16 cellular contexts compared by ENCODE assay signal in the genomic region with DNA sequence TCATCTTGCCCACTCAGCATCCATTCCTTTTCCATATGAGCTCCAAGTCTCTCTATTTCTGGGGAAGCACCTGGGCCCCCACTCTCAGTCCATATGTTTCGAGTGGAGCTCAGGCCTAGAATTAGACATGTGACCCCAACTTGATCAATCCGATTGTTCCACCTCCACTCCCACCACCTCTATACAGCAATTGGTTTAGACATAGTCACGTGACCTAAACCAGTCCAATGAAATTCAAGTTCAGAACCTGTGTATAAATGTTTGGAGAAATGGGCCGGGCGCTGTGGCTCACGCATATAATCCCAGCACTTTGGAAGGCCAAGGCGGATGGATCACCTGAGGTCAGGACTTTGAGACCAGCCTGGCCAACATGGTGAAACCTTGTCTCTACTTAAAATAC. TPM values are rescaled to one million over a fixed set of nuclear protein-coding genes. Genes with fewer than 3 reads are reported as not detected.
A peak's percentile ranks its signal among the peaks of the same experiment; 100 is the strongest.
DNase-seq lines count a peak whose midpoint lies in the region; ATAC-seq and TF ChIP-seq lines count a peak whose summit lies in the region.
"Had no signal": no experiment of that assay in that cellular context is flagged by ENCODE, and none has a peak within 500 bp of the region (broad histone marks: within the 10 kb centered on the region; RNA-seq: fewer than 3 reads in every experiment).

No MANE protein-coding gene starts in this region.

- peak overlapping the region; percentile 13; the same call in 1 of the 2 replicates for H3K4me3 Mint-ChIP-seq in HFFc6
- H3K4me3 Mint-ChIP-seq in activated T-helper 2 cell treated with anti-CD3 and anti-CD28 coated beads, Interferon-gamma antibody, Interleukin-2, Interleukin-4, amounts not matched to agents 10 μg/mL and 5 μg/mL and 100 μg/mL, durations not matched to agents 14 hours and 24 hours and 36 hours (ENCODE audit: low read depth) = no peak overlapping the region
- H3K4me3 Mint-ChIP-seq in stimulated activated effector memory CD8-positive, alpha-beta T cell treated with anti-CD3 and anti-CD28 coated beads, Interleukin-12 subunit alpha, Interleukin-12 subunit beta, amount 100 ng/mL, for 72 hours = no peak overlapping the region

- no peaks in the 10 kb centered on the region; the same call in 1 of the 2 replicates for H3K27me3 Mint-ChIP-seq in HFFc6 (ENCODE audit: insufficient read depth)
- no peaks in the 10 kb centered on the region for H3K27me3 Mint-ChIP-seq in activated T-helper 2 cell treated with anti-CD3 and anti-CD28 coated beads, Interferon-gamma antibody, Interleukin-2, Interleukin-4, amounts not matched to agents 10 μg/mL and 5 μg/mL and 100 μg/mL, durations not matched to agents 14 hours and 24 hours and 36 hours (ENCODE audit: low read depth)

- H3K27ac Mint-ChIP-seq in HFFc6 = peak overlapping the region; percentile 82
- peak overlapping the region; percentile 27 for H3K27ac Mint-ChIP-seq in activated T-helper 2 cell treated with anti-CD3 and anti-CD28 coated beads, Interferon-gamma antibody, Interleukin-2, Interleukin-4, amounts not matched to agents 10 μg/mL and 5 μg/mL and 100 μg/mL, durations not matched to agents 14 hours and 24 hours and 36 hours
- peak overlapping the region; percentile 69 for H3K27ac Mint-ChIP-seq in stimulated activated effector memory CD8-positive, alpha-beta T cell treated with anti-CD3 and anti-CD28 coated beads, Interleukin-12 subunit alpha, Interleukin-12 subunit beta, amount 100 ng/mL, for 72 hours

- H3K36me3 Mint-ChIP-seq in HFFc6 (ENCODE audit: low read depth) = peaks cover 11% of the 10 kb centered on the region
- H3K36me3 Mint-ChIP-seq in activated T-helper 2 cell treated with anti-CD3 and anti-CD28 coated beads, Interferon-gamma antibody, Interleukin-2, Interleukin-4, amounts not matched to agents 10 μg/mL and 5 μg/mL and 100 μg/mL, durations not matched to agents 14 hours and 24 hours and 36 hours (ENCODE audit: low read depth) = no peaks in the 10 kb centered on the region
- no peaks in the 10 kb centered on the region for H3K36me3 Mint-ChIP-seq in stimulated activated effector memory CD8-positive, alpha-beta T cell treated with anti-CD3 and anti-CD28 coated beads, Interleukin-12 subunit alpha, Interleukin-12 subunit beta, amount 100 ng/mL, for 72 hours

- ATAC-seq in stimulated activated effector memory CD8-positive, alpha-beta T cell treated with anti-CD3 and anti-CD28 coated beads, Interleukin-12 subunit alpha, Interleukin-12 subunit beta, amount 100 ng/mL, for 72 hours = no peak
- no peak for ATAC-seq in GM21619 (IDR thresholded peaks at IDR 0.05; ENCODE audit: unreplicated experiment)

- H3K4me3 ChIP-seq in dorsolateral prefrontal cortex = peak overlapping the region in 2 of 59 donors; percentile 28 to 32
- H3K4me3 ChIP-seq: BLaER1 treated with 17β-estradiol and CSF1 and Interleukin-3, amounts not matched to agents 10 nM and 100 nM; HAP-1; Peyer's patch had no signal

- peaks cover 2% of the 10 kb centered on the region; the same call in 1 of the 2 replicates for H3K9me3 Mint-ChIP-seq in HFFc6
- no peaks in the 10 kb centered on the region for H3K9me3 Mint-ChIP-seq in activated T-helper 2 cell treated with anti-CD3 and anti-CD28 coated beads, Interferon-gamma antibody, Interleukin-2, Interleukin-4, amounts not matched to agents 10 μg/mL and 5 μg/mL and 100 μg/mL, durations not matched to agents 14 hours and 24 hours and 36 hours
- no peaks in the 10 kb centered on the region for H3K9me3 Mint-ChIP-seq in stimulated activated effector memory CD8-positive, alpha-beta T cell treated with anti-CD3 and anti-CD28 coated beads, Interleukin-12 subunit alpha, Interleukin-12 subunit beta, amount 100 ng/mL, for 72 hours

- no peaks in the 10 kb centered on the region for H3K27me3 ChIP-seq in dorsolateral prefrontal cortex
- H3K27me3 ChIP-seq: BLaER1 treated with 17β-estradiol and CSF1 and Interleukin-3, amounts not matched to agents 10 nM and 100 nM; Peyer's patch had no signal

- peak overlapping the region; percentile 13 to 98 (median 93) for H3K27ac ChIP-seq in dorsolateral prefrontal cortex
- H3K27ac ChIP-seq: KMS-11, Peyer's patch had no signal

- TF ChIP-seq CTCF in HFFc6 (IDR thresholded peaks at IDR 0.05) = no peak
- TF ChIP-seq CTCF in dorsolateral prefrontal cortex (IDR thresholded peaks at IDR 0.05 in 54 of 56, conservative IDR thresholded peaks at IDR 0.05 in 2 of 56; ENCODE audit: low read depth in 1 of 56, partially characterized antibody in 56 of 56) = no peak

- H3K4me1 Mint-ChIP-seq in HFFc6 (ENCODE audit: low read depth) = peaks cover 77% of the 10 kb centered on the region
- peaks cover 8% of the 10 kb centered on the region for H3K4me1 Mint-ChIP-seq in activated T-helper 2 cell treated with anti-CD3 and anti-CD28 coated beads, Interferon-gamma antibody, Interleukin-2, Interleukin-4, amounts not matched to agents 10 μg/mL and 5 μg/mL and 100 μg/mL, durations not matched to agents 14 hours and 24 hours and 36 hours (ENCODE audit: low read depth)
- H3K4me1 Mint-ChIP-seq in stimulated activated effector memory CD8-positive, alpha-beta T cell treated with anti-CD3 and anti-CD28 coated beads, Interleukin-12 subunit alpha, Interleukin-12 subunit beta, amount 100 ng/mL, for 72 hours = peaks cover 12% of the 10 kb centered on the region

- intact Hi-C loops in activated T-helper 2 cell treated with anti-CD3 and anti-CD28 coated beads, Interferon-gamma antibody, Interleukin-2, Interleukin-4, amounts not matched to agents 10 μg/mL and 5 μg/mL and 100 μg/mL, durations not matched to agents 14 hours and 24 hours and 36 hours (cut with micrococcal nuclease) = no loop called here
- intact Hi-C loops in dorsolateral prefrontal cortex (cut with DNase I) = loop anchor here (1.0 to 2.0 kb wide), 3 partner anchors 27 to 30 kb away; partner anchors contain the start of gene CLIC4 (in 2 of the 2)

- no peak for DNase-seq in HFFc6
- DNase-seq in activated T-helper 2 cell treated with anti-CD3 and anti-CD28 coated beads, Interferon-gamma antibody, Interleukin-2, Interleukin-4, amounts not matched to agents 10 μg/mL and 5 μg/mL and 100 μg/mL, durations not matched to agents 14 hours and 24 hours and 36 hours (ENCODE audit: low spot score) = no peak
- no peak for DNase-seq in dorsolateral prefrontal cortex
- DNase-seq in stimulated activated effector memory CD8-positive, alpha-beta T cell treated with anti-CD3 and anti-CD28 coated beads, Interleukin-12 subunit alpha, Interleukin-12 subunit beta, amount 100 ng/mL, for 72 hours (ENCODE audit: low spot score in 2 of 2) = no peak
- no peak for DNase-seq in hippocampal formation (lab: John Stamatoyannopoulos, UW)
- DNase-seq in NCI-H146 treated with DMSO at 0.1 percent for 48 hours (lab: John Stamatoyannopoulos, UW; ENCODE audit: unreplicated experiment) = no peak
- DNase-seq: DMS153, MM.1S, NCI-H1105, NCI-H187, Peyer's patch, SHP77 had no signal

RNA-seq across cellular contexts. Expression of gene CLIC4, which starts 29.6 kb away (rescaled TPM):
- total RNA-seq in HFFc6 (2021; fragmentation: NEBNext Ultra II Directional; extraction: Animal tissue kit (Norgen Biotek cat#: 25700)) = 100 to 1,000 TPM; 517 to 729 (median 548) TPM
- total RNA-seq in activated T-helper 2 cell treated with anti-CD3 and anti-CD28 coated beads, Interferon-gamma antibody, Interleukin-2, Interleukin-4, amounts not matched to agents 10 μg/mL and 5 μg/mL and 100 μg/mL, durations not matched to agents 14 hours and 24 hours and 36 hours = 17.9 and 18.2 TPM in 2 replicates
- 100 to 1,000 TPM in 39 of 120 experiments, 10 to 100 TPM in 81; 39.8 to 251 (median 85.5) TPM for total RNA-seq in dorsolateral prefrontal cortex

Comparison
In these comparisons a context has a peak if more than half of its experiments do, and no peak if none do; other contexts are left out.
1. H3K27ac Mint-ChIP-seq: peak in every context shown above with its lines; median percentile 82 in HFFc6; 69 in stimulated activated effector memory CD8-positive, alpha-beta T cell treated with anti-CD3 and anti-CD28 coated beads, Interleukin-12 subunit alpha, Interleukin-12 subunit beta, amount 100 ng/mL, for 72 hours; 27 in activated T-helper 2 cell treated with anti-CD3 and anti-CD28 coated beads, Interferon-gamma antibody, Interleukin-2, Interleukin-4, amounts not matched to agents 10 μg/mL and 5 μg/mL and 100 μg/mL, durations not matched to agents 14 hours and 24 hours and 36 hours.